In genomic region chr6:37684801-37685200, GRCh38 we compare ENCODE assay signal across 27 cellular contexts.
"Had no signal": no experiment of that assay in that cellular context is flagged by ENCODE, and none has a peak within 500 bp of the region (broad histone marks: within the 10 kb centered on the region; RNA-seq: fewer than 3 reads in every experiment).

No MANE protein-coding gene starts in this region.

- H3K27ac ChIP-seq: brain microvascular endothelial cell, cardiac muscle cell, KMS-11 had no signal

- DNase-seq: activated CD4-positive, alpha-beta T cell treated with anti-CD3 and anti-CD28 coated beads for 1 hour; activated CD4-positive, alpha-beta T cell treated with anti-CD3 and anti-CD28 coated beads, Interleukin-2, amount 10 ng/mL, durations not matched to agents 24 days and 14 days; activated CD4-positive, alpha-beta T cell treated with anti-CD3 and anti-CD28 coated beads, Interleukin-2, amount 50 U/mL, for 48 hours; activated CD8-positive, alpha-beta memory T cell treated with anti-CD3 and anti-CD28 coated beads for 24 hours; activated effector memory CD4-positive, alpha-beta T cell treated with anti-CD3 and anti-CD28 coated beads, Interleukin-2, amount 50 U/mL, for 16 hours; activated naive CD4-positive, alpha-beta T cell treated with Interleukin-2 at 50 U/mL for 16 hours; activated T-cell treated with anti-CD3 and anti-CD28 coated beads, Interleukin-2, amount 50 U/mL, for 4 hours; brain microvascular endothelial cell; MG63; MV-4-11; NCI-H1092 treated with DMSO at 0.1 percent for 48 hours; NCI-H1417 treated with DMSO at 0.1 percent for 48 hours; NCI-H1694; NCI-H2029; NCI-H2107; NCI-H2171 treated with DMSO at 0.1 percent for 48 hours; NCI-H226; NCI-H69; NK-92 treated with Interleukin-12 subunit alpha and Interleukin-12 subunit beta, amount 100 ng/mL, for 24 hours; PC-3; SHP77 treated with DMSO at 0.1 percent for 48 hours; T-helper 17 cell; T-helper 9 cell had no signal

- H3K4me2 ChIP-seq: KMS-11 had no signal

- H3K36me3 ChIP-seq: brain microvascular endothelial cell, cardiac muscle cell, MG63 had no signal

- H3K9me3 ChIP-seq: MG63 had no signal

- H3K4me3 ChIP-seq: cardiac muscle cell, MG63 had no signal

- ATAC-seq: activated naive CD4-positive, alpha-beta T cell treated with anti-CD3 and anti-CD28 coated beads, Interleukin-2, amount 50 U/mL, for 72 hours; activated T-cell treated with anti-CD3 and anti-CD28 coated beads, Interleukin-2, amount 50 U/mL, for 4 hours; PC-3; T-helper 17 cell; WTC11 had no signal

- H3K9ac ChIP-seq: KMS-11 had no signal

- H3K27me3 ChIP-seq: cardiac muscle cell, MG63 had no signal
